ENCODE assay signal across 15 cellular contexts in the genomic region with DNA sequence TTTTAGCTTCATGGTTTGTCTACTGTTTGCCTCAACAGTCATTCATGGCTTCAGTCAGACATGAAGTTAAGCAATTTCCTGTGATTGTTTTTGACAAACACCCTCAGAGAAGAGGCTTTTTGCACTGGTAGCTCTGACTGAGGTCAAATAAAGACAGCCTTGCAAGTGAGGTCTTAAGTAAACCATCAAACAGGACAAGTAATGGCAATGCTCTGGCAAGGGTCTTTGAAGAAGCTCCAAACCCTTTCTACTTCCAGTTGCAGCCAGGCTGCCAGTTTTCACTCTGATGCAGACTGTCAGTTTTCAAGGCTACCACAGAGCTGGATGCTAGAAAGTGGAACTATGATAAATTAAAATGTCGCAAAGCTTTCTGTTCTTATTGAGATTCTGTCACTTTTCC.
A peak's percentile ranks its signal among the peaks of the same experiment; 100 is the strongest.
DNase-seq lines count a peak whose midpoint lies in the region; ATAC-seq lines count a peak whose summit lies in the region.
"Had no signal": no experiment of that assay in that cellular context is flagged by ENCODE, and none has a peak within 500 bp of the region (broad histone marks: within the 10 kb centered on the region; RNA-seq: fewer than 3 reads in every experiment).

No MANE protein-coding gene starts in this region.

- H3K4me1 Mint-ChIP-seq in activated T-cell treated with anti-CD3 and anti-CD28 coated beads, Interleukin-2, amount 50 U/mL, for 72 hours (ENCODE audit: low read depth), result peaks cover 12% of the 10 kb centered on the region
- H3K4me1 Mint-ChIP-seq in dendritic cell treated with granulocyte-macrophage colony-stimulating factor and Interleukin-4, amounts not matched to agents 40 ng/mL and 50 ng/mL, for 4 days (ENCODE audit: low read depth), result peaks cover 9% of the 10 kb centered on the region

- peak overlapping the region; percentile 16 to 20 for H3K4me3 Mint-ChIP-seq in activated T-cell treated with anti-CD3 and anti-CD28 coated beads, Interleukin-2, amount 50 U/mL, for 72 hours
- no peak overlapping the region for H3K4me3 Mint-ChIP-seq in dendritic cell treated with granulocyte-macrophage colony-stimulating factor and Interleukin-4, amounts not matched to agents 40 ng/mL and 50 ng/mL, for 4 days

- DNase-seq in activated T-cell treated with anti-CD3 and anti-CD28 coated beads, Interleukin-2, amount 50 U/mL, for 72 hours, result no peak
- DNase-seq in activated T-cell treated with anti-CD3 and anti-CD28 coated beads for 4 hours (no peak), NOMO-1 (lab: John Stamatoyannopoulos, UW; ENCODE audit: unreplicated experiment in 2 of 2) (peak; percentile 90 to 95), pulmonary artery endothelial cell (ENCODE audit: low read depth, low spot score) (peak; percentile 5), head of caudate nucleus (no peak)
- DNase-seq: GM23248, mesenchymal stem cell, NCI-H1694 treated with DMSO at 0.1 percent for 48 hours, NCI-H69, occipital lobe, T-helper 9 cell had no signal

- peaks cover 4 to 6% of the 10 kb centered on the region in 2 donors for H3K36me3 Mint-ChIP-seq in activated T-cell treated with anti-CD3 and anti-CD28 coated beads, Interleukin-2, amount 50 U/mL, for 72 hours (ENCODE audit: insufficient read depth in 2 of 2)
- H3K36me3 Mint-ChIP-seq in dendritic cell treated with granulocyte-macrophage colony-stimulating factor and Interleukin-4, amounts not matched to agents 40 ng/mL and 50 ng/mL, for 4 days (ENCODE audit: low read depth), result no peaks in the 10 kb centered on the region

- peak; percentile 71 to 85 for ATAC-seq in activated T-cell treated with anti-CD3 and anti-CD28 coated beads, Interleukin-2, amount 50 U/mL, for 72 hours (replicated peaks in 1 of 2)
- no peak for ATAC-seq in GM21515 (IDR thresholded peaks at IDR 0.05; ENCODE audit: unreplicated experiment)
- ATAC-seq in HG03469 (IDR thresholded peaks at IDR 0.05; ENCODE audit: unreplicated experiment), result no peak
- ATAC-seq: Right ventricle myocardium inferior had no signal

- peak overlapping the region; percentile 59 for H3K27ac Mint-ChIP-seq in activated T-cell treated with anti-CD3 and anti-CD28 coated beads, Interleukin-2, amount 50 U/mL, for 72 hours
- H3K27ac Mint-ChIP-seq in dendritic cell treated with granulocyte-macrophage colony-stimulating factor and Interleukin-4, amounts not matched to agents 40 ng/mL and 50 ng/mL, for 4 days, result peak overlapping the region; percentile 72

- no peaks in the 10 kb centered on the region for H3K27me3 Mint-ChIP-seq in activated T-cell treated with anti-CD3 and anti-CD28 coated beads, Interleukin-2, amount 50 U/mL, for 72 hours (ENCODE audit: low read depth)
- H3K27me3 Mint-ChIP-seq in dendritic cell treated with granulocyte-macrophage colony-stimulating factor and Interleukin-4, amounts not matched to agents 40 ng/mL and 50 ng/mL, for 4 days, result no peaks in the 10 kb centered on the region

- intact Hi-C loops in dendritic cell treated with granulocyte-macrophage colony-stimulating factor and Interleukin-4, amounts not matched to agents 40 ng/mL and 50 ng/mL, for 4 days (cut with micrococcal nuclease), result no loop called here
- intact Hi-C loops in head of caudate nucleus (cut with DNase I), result no loop called here

- peaks cover 0 to 11% of the 10 kb centered on the region in 2 donors for H3K9me3 Mint-ChIP-seq in activated T-cell treated with anti-CD3 and anti-CD28 coated beads, Interleukin-2, amount 50 U/mL, for 72 hours
- H3K9me3 Mint-ChIP-seq in dendritic cell treated with granulocyte-macrophage colony-stimulating factor and Interleukin-4, amounts not matched to agents 40 ng/mL and 50 ng/mL, for 4 days, result no peaks in the 10 kb centered on the region

Comparison
In these comparisons a context has a peak if more than half of its experiments do, and no peak if none do; other contexts are left out.
1. ATAC-seq: peak in activated T-cell treated with anti-CD3 and anti-CD28 coated beads, Interleukin-2, amount 50 U/mL, for 72 hours (2 of 2); none in GM21515 (single experiment) and HG03469 (single experiment).
2. DNase-seq: peak in NOMO-1 (2 of 2) and pulmonary artery endothelial cell (single experiment); none in activated T-cell treated with anti-CD3 and anti-CD28 coated beads, Interleukin-2, amount 50 U/mL, for 72 hours (0 of 2), activated T-cell treated with anti-CD3 and anti-CD28 coated beads for 4 hours (single experiment) and head of caudate nucleus (0 of 42).